ENCODE assay signal across 19 cellular contexts in genomic region chr4:3249681-3250437, GRCh38. TPM values are rescaled to one million over a fixed set of nuclear protein-coding genes. Genes with fewer than 3 reads are reported as not detected.
DNase-seq lines count a peak whose midpoint lies in the region; ATAC-seq, FAIRE-seq and TF ChIP-seq lines count a peak whose summit lies in the region.
"Had no signal": no experiment of that assay in that cellular context is flagged by ENCODE, and none has a peak within 500 bp of the region (broad histone marks: within the 10 kb centered on the region; RNA-seq: fewer than 3 reads in every experiment).

No MANE protein-coding gene starts in this region.

- WGBS in right cardiac atrium, result 93% methylated on average over 22 of the region's 22 CpGs
- WGBS in heart right ventricle, 2 donors, result 95 to 97% methylated on average over 22 of the region's 22 CpGs
- WGBS in H1 (ENCODE audit: extremely low coverage in 1 of 2, insufficient coverage in 1 of 2, insufficient read length in 1 of 2, insufficient replicate concordance in 2 of 2, low coverage in 1 of 2, low lambda C conversion rate in 2 of 2, missing lambda C conversion rate in 1 of 2), 2 experiments, result 89% methylated on average over 17 of the region's 22 CpGs; no CpG with 5 or more reads in 1 of the 2 experiments

- no peaks in the 10 kb centered on the region for H3K79me2 ChIP-seq in H1 (ENCODE audit: control insufficient read depth in 1 of 2, insufficient read depth in 2 of 2, low read length in 2 of 2)

- H3K4me1 ChIP-seq in right cardiac atrium (ENCODE audit: control insufficient read depth, insufficient read depth, low read length) (no peaks in the 10 kb centered on the region), heart right ventricle (no peaks in the 10 kb centered on the region), H1 (replicated peaks in 1 of 4; ENCODE audit: control insufficient read depth in 3 of 4, insufficient read depth in 4 of 4, low read length in 3 of 4) (peaks cover 0 to 8% (median 0%) of the 10 kb centered on the region in 4 experiments; a peak in 3 of 7 replicates)

- H3K23me2 ChIP-seq in H1 (ENCODE audit: low read depth, low read length), result no peaks in the 10 kb centered on the region

- no peak overlapping the region for H2BK20ac ChIP-seq in H1 (ENCODE audit: low read length)

- ATAC-seq in right cardiac atrium, result no peak
- ATAC-seq in heart right ventricle, result no peak
- no peak for ATAC-seq in activated naive CD4-positive, alpha-beta T cell treated with anti-CD3 and anti-CD28 coated beads, Interleukin-2, amount 50 U/mL, for 72 hours

- H3K23ac ChIP-seq in H1 (ENCODE audit: insufficient read length), result no peak overlapping the region

- no peak for TF ChIP-seq RAD21 in H1 (IDR thresholded peaks at IDR 0.05 in 1 of 2, conservative IDR thresholded peaks at IDR 0.05 in 1 of 2; ENCODE audit: low read depth in 2 of 2, low read length in 2 of 2)

- no peak overlapping the region for H3K4me3 Mint-ChIP-seq in neural crest cell
- H3K4me3 Mint-ChIP-seq: CD4-positive, alpha-beta memory T cell had no signal

- intact Hi-C loops in right cardiac atrium (cut with DNase I), result no loop called here
- intact Hi-C loops in heart right ventricle (cut with DNase I), result no loop called here

- H2BK5ac ChIP-seq in H1 (ENCODE audit: low read depth, low read length), result peak overlapping the region; percentile 60; the same call in 1 of the 2 replicates

- no peak overlapping the region for H2BK120ac ChIP-seq in H1 (replicated peaks; ENCODE audit: low read depth, low read length)

- no peaks in the 10 kb centered on the region for H3K9me3 ChIP-seq in right cardiac atrium (ENCODE audit: control insufficient read depth, low read length)
- H3K9me3 ChIP-seq in heart right ventricle, result no peaks in the 10 kb centered on the region
- H3K9me3 ChIP-seq in H1 (ENCODE audit: insufficient read depth in 2 of 2, low read depth in 1 of 2, low read length in 1 of 2), result no peaks in the 10 kb centered on the region

- no peak overlapping the region for H4K5ac ChIP-seq in H1 (ENCODE audit: insufficient read length, low read depth, low read length)

- H2BK15ac ChIP-seq in H1 (ENCODE audit: low read length), result no peak overlapping the region; the same call in 1 of the 2 replicates

- 0 out of 2 replicates have a peak overlapping the region, but pooled peaks have one; percentile 1 for H4K8ac ChIP-seq in H1 (ENCODE audit: extremely low read depth, insufficient read depth, low read length)

- H3K79me1 ChIP-seq in H1 (ENCODE audit: low read depth, low read length), result no peaks in the 10 kb centered on the region

- no peak for FAIRE-seq in H1 (lab: Jason Lieb, UNC)
- FAIRE-seq: GM12892, K562 had no signal

- H3K27me3 Mint-ChIP-seq in neural crest cell (ENCODE audit: low read depth), result no peaks in the 10 kb centered on the region
- H3K27me3 Mint-ChIP-seq: CD4-positive, alpha-beta memory T cell had no signal

- no peak overlapping the region for H3K4me2 ChIP-seq in H1 (ENCODE audit: insufficient read depth in 1 of 2, low read depth in 2 of 2, low read length in 2 of 2)

- CTCF ChIA-PET in H1 (lab: Charles Lee; ENCODE audit: partially characterized antibody), result interaction anchor here (0.6 to 2.3 kb wide), 5 partner anchors 8 to 194 kb away, joined by 3 to 7 read pairs (median 3); no protein-coding TSS in a partner anchor

- no peaks in the 10 kb centered on the region for H3K36me3 Mint-ChIP-seq in neural crest cell (ENCODE audit: low read depth)
- no peaks in the 10 kb centered on the region for H3K36me3 Mint-ChIP-seq in activated naive CD4-positive, alpha-beta T cell treated with anti-CD3 and anti-CD28 coated beads, Interleukin-2, amount 50 U/mL, for 72 hours
- H3K36me3 Mint-ChIP-seq: CD4-positive, alpha-beta memory T cell had no signal

- POLR2A ChIA-PET in H1 (lab: Charles Lee; ENCODE audit: partially characterized antibody), result interaction anchor here (1.1 to 1.9 kb wide), 2 partner anchors 9 to 69 kb away, joined by 3 to 4 read pairs; no protein-coding TSS in a partner anchor

- H2AFZ ChIP-seq in H1 (ENCODE audit: low read length), result no peak overlapping the region
- H2AFZ ChIP-seq: GM23248 had no signal

- peak overlapping the region; percentile 83; the same call in 1 of the 2 replicates for H3K18ac ChIP-seq in H1 (ENCODE audit: extremely low read depth, low read length)

- no peak overlapping the region for H3K9ac ChIP-seq in H1 (replicated peaks in 1 of 4; ENCODE audit: extremely low read depth in 1 of 4, low read depth in 3 of 4, low read length in 3 of 4)
- H3K9ac ChIP-seq: GM23248 had no signal

- no peaks in the 10 kb centered on the region for H3K27me3 ChIP-seq in right cardiac atrium (ENCODE audit: control insufficient read depth, insufficient read depth)
- no peaks in the 10 kb centered on the region for H3K27me3 ChIP-seq in heart right ventricle
- H3K27me3 ChIP-seq in H1 (replicated peaks in 1 of 4; ENCODE audit: control insufficient read depth in 3 of 4, extremely low read depth in 1 of 4, insufficient read depth in 3 of 4, low read length in 3 of 4), result no peaks in the 10 kb centered on the region

- H4K91ac ChIP-seq in H1 (replicated peaks; ENCODE audit: insufficient read length, low read length), result peak overlapping the region; percentile 54

- H2AK5ac ChIP-seq in H1 (ENCODE audit: low read depth, low read length), result no peak overlapping the region

- H3K4me3 ChIP-seq in right cardiac atrium (ENCODE audit: low read length) (no peak overlapping the region), heart right ventricle (no peak overlapping the region), H1 (ENCODE audit: extremely low read depth in 1 of 4, insufficient read depth in 2 of 4, low read depth in 3 of 4, low read length in 4 of 4) (no peak overlapping the region)
- H3K4me3 ChIP-seq: GM23248, K562 had no signal

- peak in 2 of 3 donors; percentile 24 to 41 for DNase-seq in right cardiac atrium
- no peak for DNase-seq in heart right ventricle
- DNase-seq in H1 (ENCODE audit: low read depth in 1 of 2, low spot score in 2 of 2), result no peak
- DNase-seq in neural crest cell (ENCODE audit: low read depth, low spot score), result no peak
- DNase-seq in NOMO-1 (lab: John Stamatoyannopoulos, UW; ENCODE audit: unreplicated experiment in 2 of 2), result no peak
- DNase-seq in stimulated activated CD4-positive, alpha-beta T cell treated with anti-CD3 and anti-CD28 coated beads, Interleukin-4, amount 100 ng/mL, for 1 hour, result no peak
- no peak for DNase-seq in activated naive CD4-positive, alpha-beta T cell treated with anti-CD3 and anti-CD28 coated beads, Interleukin-2, amount 50 U/mL, for 72 hours (ENCODE audit: low spot score in 2 of 2)
- DNase-seq: AML-193; CD4-positive, alpha-beta memory T cell; DND-41; GDM1; GM23248; NCI-H1048; NCI-H146; NCI-H2081 treated with DMSO at 0.1 percent for 48 hours; NCI-H524 treated with DMSO at 0.1 percent for 48 hours had no signal

- TF ChIP-seq POLR2A in H1 (IDR thresholded peaks at IDR 0.05; ENCODE audit: control extremely low read depth in 1 of 2, low read depth in 2 of 2, low read length in 2 of 2), result no peak

- H4K20me1 ChIP-seq in H1 (replicated peaks in 1 of 2; ENCODE audit: control insufficient read depth in 1 of 2, insufficient read depth in 2 of 2, low read length in 2 of 2), result peaks cover 2 to 8% of the 10 kb centered on the region in 2 experiments

- TF ChIP-seq EP300 in H1 (IDR thresholded peaks at IDR 0.05; ENCODE audit: borderline replicate concordance in 1 of 2, low read depth in 2 of 2, low read length in 2 of 2), result no peak

- no peaks in the 10 kb centered on the region for H3K4me1 Mint-ChIP-seq in neural crest cell
- H3K4me1 Mint-ChIP-seq: CD4-positive, alpha-beta memory T cell had no signal

- no peaks in the 10 kb centered on the region for H3K9me3 Mint-ChIP-seq in neural crest cell
- no peaks in the 10 kb centered on the region for H3K9me3 Mint-ChIP-seq in activated naive CD4-positive, alpha-beta T cell treated with anti-CD3 and anti-CD28 coated beads, Interleukin-2, amount 50 U/mL, for 72 hours
- H3K9me3 Mint-ChIP-seq: CD4-positive, alpha-beta memory T cell had no signal

- 0 out of 2 replicates have a peak overlapping the region, but pooled peaks have one; percentile 27 for H2BK12ac ChIP-seq in H1 (ENCODE audit: low read depth, low read length)

- TF ChIP-seq CTCF in heart right ventricle (IDR thresholded peaks at IDR 0.05) (no peak), H1 (IDR thresholded peaks at IDR 0.05; ENCODE audit: control extremely low read depth in 1 of 3, insufficient read depth in 1 of 3, low read depth in 1 of 3, low read length in 3 of 3) (no peak), neural crest cell (conservative IDR thresholded peaks at IDR 0.05) (no peak)

- peak overlapping the region; percentile 27 for H3K27ac Mint-ChIP-seq in neural crest cell (ENCODE audit: unreplicated experiment)
- H3K27ac Mint-ChIP-seq in activated naive CD4-positive, alpha-beta T cell treated with anti-CD3 and anti-CD28 coated beads, Interleukin-2, amount 50 U/mL, for 72 hours, result peak overlapping the region in 1 of 2 donors; percentile 73

- no peak overlapping the region for H3K27ac ChIP-seq in right cardiac atrium (ENCODE audit: low read length)
- H3K27ac ChIP-seq in heart right ventricle, result no peak overlapping the region
- no peak overlapping the region for H3K27ac ChIP-seq in H1 (ENCODE audit: low read depth, low read length)
- H3K27ac ChIP-seq: GM23248, HL-60 had no signal

- H3K14ac ChIP-seq in H1 (ENCODE audit: insufficient read length), result no peak overlapping the region

- H3K56ac ChIP-seq in H1 (replicated peaks; ENCODE audit: insufficient read length, low read depth, low read length), result no peak overlapping the region

- no peak overlapping the region for H3K4ac ChIP-seq in H1 (replicated peaks; ENCODE audit: insufficient read length, low read depth, low read length)

- H3K36me3 ChIP-seq in heart right ventricle (peaks cover 0 to 3% (median 0%) of the 10 kb centered on the region in 9 donors), H1 (ENCODE audit: control insufficient read depth in 2 of 4, insufficient read depth in 4 of 4, low read length in 3 of 4) (no peaks in the 10 kb centered on the region)

RNA-seq across cellular contexts. Expression of gene MSANTD1, which starts 0.9 kb away (rescaled TPM):
- total RNA-seq in right cardiac atrium (under 1 TPM; 0.23 to 0.40 (median 0.34) TPM), heart right ventricle (1 to 10 TPM in 1 of 10 donors, under 1 TPM in 9; 0.25 to 1.0 (median 0.41) TPM), neural crest cell (1.2 TPM in 2 replicates)
- polyA plus RNA-seq in right cardiac atrium (0.20 TPM), heart right ventricle (1 to 10 TPM in 1 of 2 donors, under 1 TPM in 1; 0.28 to 1.2 TPM), H1 (2011; rRNA removed) (0.23 and 0.39 TPM in 2 replicates)
- 0.45 and 0.78 TPM in 2 replicates for total RNA-seq in H1 (2021; fragmentation: NEBNext Ultra II Directional; extraction: Animal tissue kit (Norgen Biotek cat#: 25700))
- polyA plus RNA-seq in H1 (2011; cell fraction: cytosol; rRNA removed), result 0.28 TPM
- polyA plus RNA-seq in H1 (2011; cell fraction: nucleus; rRNA removed), result 1.7 TPM
- polyA plus RNA-seq in H1 (2012, experiment 1 of 2), result 0.15 to 0.43 TPM (median 0.34 TPM) in 4 replicates
- not detected for polyA plus RNA-seq in H1 (2012, experiment 2 of 2)
- 0.22 TPM for polyA plus RNA-seq in H1 (2013, experiment 1 of 2)
- 0.15 TPM for polyA plus RNA-seq in H1 (2013, experiment 2 of 2)
- polyA minus RNA-seq in H1 (2011; rRNA and poly(A)+ RNA removed), result 0.12 and 0.28 TPM in 2 replicates
- not detected for polyA minus RNA-seq in H1 (2011; cell fraction: cytosol; rRNA and poly(A)+ RNA removed)
- polyA minus RNA-seq in H1 (2011; cell fraction: nucleus; rRNA and poly(A)+ RNA removed), result 1.6 TPM
- 1 to 10 TPM in 1 of 2 donors, under 1 TPM in 1; 0.48 to 1.6 TPM for total RNA-seq in activated naive CD4-positive, alpha-beta T cell treated with anti-CD3 and anti-CD28 coated beads, Interleukin-2, amount 50 U/mL, for 72 hours
- total RNA-seq: GM23248 had no signal
- polyA plus RNA-seq: GM23248, K562 had no signal

RNA-seq across cellular contexts. Expression of gene RGS12, which starts 43.0 kb away (rescaled TPM):
- total RNA-seq in right cardiac atrium (10 to 100 TPM; 11.6 to 18.2 (median 14.6) TPM), heart right ventricle (10 to 100 TPM in 9 of 10 donors, 1 to 10 TPM in 1; 9.7 to 24.3 (median 13.1) TPM), neural crest cell (60.4 and 69.5 TPM in 2 replicates)
- polyA plus RNA-seq in right cardiac atrium (20.8 TPM), heart right ventricle (10 to 100 TPM; 10.6 to 24.4 TPM), H1 (2011; rRNA removed) (6.0 and 10.7 TPM in 2 replicates)
- 16.3 and 16.4 TPM in 2 replicates for total RNA-seq in H1 (2021; fragmentation: NEBNext Ultra II Directional; extraction: Animal tissue kit (Norgen Biotek cat#: 25700))
- 10.1 TPM for polyA plus RNA-seq in H1 (2011; cell fraction: cytosol; rRNA removed)
- 30.0 TPM for polyA plus RNA-seq in H1 (2011; cell fraction: nucleus; rRNA removed)
- polyA plus RNA-seq in H1 (2012, experiment 1 of 2), result 12.7 to 26.6 TPM (median 20.0 TPM) in 4 replicates
- polyA plus RNA-seq in H1 (2012, experiment 2 of 2), result 17.8 TPM
- 10.6 TPM for polyA plus RNA-seq in H1 (2013, experiment 1 of 2)
- polyA plus RNA-seq in H1 (2013, experiment 2 of 2), result 10.3 TPM
- 10.8 and 12.0 TPM in 2 replicates for polyA minus RNA-seq in H1 (2011; rRNA and poly(A)+ RNA removed)
- 15.5 TPM for polyA minus RNA-seq in H1 (2011; cell fraction: cytosol; rRNA and poly(A)+ RNA removed)
- polyA minus RNA-seq in H1 (2011; cell fraction: nucleus; rRNA and poly(A)+ RNA removed), result 28.6 TPM
- total RNA-seq in activated naive CD4-positive, alpha-beta T cell treated with anti-CD3 and anti-CD28 coated beads, Interleukin-2, amount 50 U/mL, for 72 hours, result 10 to 100 TPM in 1 of 2 donors, 1 to 10 TPM in 1; 5.3 to 15.6 TPM

Comparison
In these comparisons a context has a peak if more than half of its experiments do, and no peak if none do; other contexts are left out.
1. DNase-seq: peak in right cardiac atrium (2 of 3); none in heart right ventricle (0 of 2), H1 (0 of 2), neural crest cell (single experiment), NOMO-1 (0 of 2), stimulated activated CD4-positive, alpha-beta T cell treated with anti-CD3 and anti-CD28 coated beads, Interleukin-4, amount 100 ng/mL, for 1 hour (single experiment) and activated naive CD4-positive, alpha-beta T cell treated with anti-CD3 and anti-CD28 coated beads, Interleukin-2, amount 50 U/mL, for 72 hours (0 of 2).